Comparison of ENCODE assay signal across 25 cellular contexts in genomic region chr11:250274-250673, GRCh38. TPM values are rescaled to one million over a fixed set of nuclear protein-coding genes. Genes with fewer than 3 reads are reported as not detected.
DNase-seq lines count a peak whose midpoint lies in the region; ATAC-seq, FAIRE-seq and TF ChIP-seq lines count a peak whose summit lies in the region.
"Had no signal": no experiment of that assay in that cellular context is flagged by ENCODE, and none has a peak within 500 bp of the region (broad histone marks: within the 10 kb centered on the region; RNA-seq: fewer than 3 reads in every experiment).

No MANE protein-coding gene starts in this region.

- no peak for TF ChIP-seq POLR2A in H54 (IDR thresholded peaks at IDR 0.05; ENCODE audit: low read depth, low read length)

- H3K4me3 Mint-ChIP-seq in activated CD4-positive, alpha-beta T cell treated with anti-CD3 and anti-CD28 coated beads for 36 hours, result no peak overlapping the region
- no peak overlapping the region for H3K4me3 Mint-ChIP-seq in CD8-positive, alpha-beta memory T cell
- no peak overlapping the region for H3K4me3 Mint-ChIP-seq in activated naive CD8-positive, alpha-beta T cell treated with anti-CD3 and anti-CD28 coated beads for 36 hours
- H3K4me3 Mint-ChIP-seq in naive thymus-derived CD4-positive, alpha-beta T cell, result no peak overlapping the region
- H3K4me3 Mint-ChIP-seq: activated CD4-positive, alpha-beta T cell treated with anti-CD3 and anti-CD28 coated beads, Interleukin-2, amount 10 ng/mL, durations not matched to agents 7 days and 5 days; mesothelial cell of epicardium; naive B cell had no signal

- WGBS in mesenchymal stem cell, result 93% methylated on average over 4 of the region's 5 CpGs

- H3K79me1 ChIP-seq in mesenchymal stem cell (replicated peaks; ENCODE audit: low read length, poor library complexity, severe bottlenecking), result peaks cover 15% of the 10 kb centered on the region

- H4K8ac ChIP-seq in mesenchymal stem cell (ENCODE audit: low read length), result no peak overlapping the region

- H2BK5ac ChIP-seq in mesenchymal stem cell (ENCODE audit: low read depth, low read length, poor library complexity, severe bottlenecking), result no peak overlapping the region

- no peak for DNase-seq in activated CD4-positive, alpha-beta T cell treated with anti-CD3 and anti-CD28 coated beads for 36 hours
- no peak for DNase-seq in activated CD4-positive, alpha-beta T cell treated with anti-CD3 and anti-CD28 coated beads, Interleukin-2, amount 50 U/mL, for 1 hour
- no peak for DNase-seq in CD8-positive, alpha-beta memory T cell
- no peak for DNase-seq in activated naive CD8-positive, alpha-beta T cell treated with anti-CD3 and anti-CD28 coated beads for 36 hours
- no peak for DNase-seq in naive thymus-derived CD4-positive, alpha-beta T cell
- DNase-seq in H54 (ENCODE audit: insufficient read length, low spot score) (no peak), mesenchymal stem cell (no peak), NCI-H526 treated with DMSO at 0.1 percent for 48 hours (lab: John Stamatoyannopoulos, UW) (no peak)
- DNase-seq: NCI-H1417 treated with DMSO at 0.1 percent for 48 hours, NCI-H2029 treated with DMSO at 0.1 percent for 48 hours, occipital lobe, SHP77 treated with DMSO at 0.1 percent for 48 hours had no signal

- H3K9ac ChIP-seq in mesenchymal stem cell (ENCODE audit: low read length), result no peak overlapping the region

- H3K4me2 ChIP-seq in mesenchymal stem cell (ENCODE audit: low read length, poor library complexity, severe bottlenecking), result no peak overlapping the region

- no peak overlapping the region for H2AFZ ChIP-seq in mesenchymal stem cell (ENCODE audit: low read depth, low read length)

- H2BK120ac ChIP-seq in mesenchymal stem cell (ENCODE audit: low read depth, low read length), result no peak overlapping the region

- H3K4me3 ChIP-seq in CD8-positive, alpha-beta memory T cell (ENCODE audit: low read length), result no peak overlapping the region
- no peak overlapping the region for H3K4me3 ChIP-seq in naive thymus-derived CD4-positive, alpha-beta T cell (ENCODE audit: low read length)
- no peak overlapping the region for H3K4me3 ChIP-seq in mesenchymal stem cell (ENCODE audit: insufficient read depth in 1 of 2, low read depth in 1 of 2, low read length in 2 of 2)
- H3K4me3 ChIP-seq: colonic mucosa, Peyer's patch, sigmoid colon, transverse colon had no signal

- no peak overlapping the region for H2BK12ac ChIP-seq in mesenchymal stem cell (ENCODE audit: low read length in 2 of 2)

- peaks cover 5% of the 10 kb centered on the region for H3K4me1 ChIP-seq in CD8-positive, alpha-beta memory T cell (ENCODE audit: insufficient read depth, low read length)
- H3K4me1 ChIP-seq in naive thymus-derived CD4-positive, alpha-beta T cell (ENCODE audit: control insufficient read depth in 2 of 2, insufficient read depth in 2 of 2, low read length in 2 of 2), result peaks cover 0 to 3% of the 10 kb centered on the region in 2 donors
- H3K4me1 ChIP-seq in mesenchymal stem cell (ENCODE audit: control insufficient read depth, insufficient read depth, low read depth, low read length), result no peaks in the 10 kb centered on the region
- H3K4me1 ChIP-seq: colonic mucosa, Peyer's patch, sigmoid colon, transverse colon had no signal

- H3K27ac ChIP-seq in CD8-positive, alpha-beta memory T cell (ENCODE audit: low read depth, low read length), result no peak overlapping the region
- H3K27ac ChIP-seq in naive thymus-derived CD4-positive, alpha-beta T cell (ENCODE audit: low read depth, low read length), result no peak overlapping the region
- H3K27ac ChIP-seq in mesenchymal stem cell (ENCODE audit: low read length, poor library complexity, severe bottlenecking), result no peak overlapping the region
- H3K27ac ChIP-seq: 22Rv1, colonic mucosa, sigmoid colon, transverse colon had no signal

- no peaks in the 10 kb centered on the region for H3K27me3 Mint-ChIP-seq in activated CD4-positive, alpha-beta T cell treated with anti-CD3 and anti-CD28 coated beads for 36 hours
- H3K27me3 Mint-ChIP-seq in CD8-positive, alpha-beta memory T cell, result no peaks in the 10 kb centered on the region
- no peaks in the 10 kb centered on the region for H3K27me3 Mint-ChIP-seq in activated naive CD8-positive, alpha-beta T cell treated with anti-CD3 and anti-CD28 coated beads for 36 hours
- H3K27me3 Mint-ChIP-seq in naive thymus-derived CD4-positive, alpha-beta T cell, result no peaks in the 10 kb centered on the region
- H3K27me3 Mint-ChIP-seq: activated CD4-positive, alpha-beta T cell treated with anti-CD3 and anti-CD28 coated beads, Interleukin-2, amount 10 ng/mL, durations not matched to agents 7 days and 5 days; naive B cell had no signal

- H3K9me3 Mint-ChIP-seq in activated CD4-positive, alpha-beta T cell treated with anti-CD3 and anti-CD28 coated beads for 36 hours (ENCODE audit: low read depth), result no peaks in the 10 kb centered on the region
- H3K9me3 Mint-ChIP-seq in CD8-positive, alpha-beta memory T cell, result no peaks in the 10 kb centered on the region
- H3K9me3 Mint-ChIP-seq in activated naive CD8-positive, alpha-beta T cell treated with anti-CD3 and anti-CD28 coated beads for 36 hours, result no peaks in the 10 kb centered on the region
- peaks cover 0 to 1% (median 0%) of the 10 kb centered on the region in 11 donors for H3K9me3 Mint-ChIP-seq in naive thymus-derived CD4-positive, alpha-beta T cell
- H3K9me3 Mint-ChIP-seq: activated CD4-positive, alpha-beta T cell treated with anti-CD3 and anti-CD28 coated beads, Interleukin-2, amount 10 ng/mL, durations not matched to agents 7 days and 5 days; mesothelial cell of epicardium; naive B cell had no signal

- intact Hi-C loops in activated CD4-positive, alpha-beta T cell treated with anti-CD3 and anti-CD28 coated beads for 36 hours (cut with DNase I, micrococcal nuclease), result loop anchor here (1.0 to 5.0 kb wide), 6 partner anchors 17 to 112 kb away; no protein-coding TSS in a partner anchor
- intact Hi-C loops in naive thymus-derived CD4-positive, alpha-beta T cell (cut with micrococcal nuclease), result loop anchor here (1.0 to 5.0 kb wide), 14 partner anchors 14 to 201 kb away; partner anchors contain the start of genes BET1L (in 1 of the 2), PGGHG (in 1 of the 2), PSMD13 (in 1 of the 2) and RIC8A (in 1 of the 2)

- no peak for FAIRE-seq in H54 (lab: Jason Lieb, UNC)
- FAIRE-seq: islet of Langerhans had no signal

- H3K36me3 ChIP-seq in CD8-positive, alpha-beta memory T cell (ENCODE audit: insufficient read depth, low read length), result peaks cover 54% of the 10 kb centered on the region
- peaks cover 25 to 74% (median 29%) of the 10 kb centered on the region in 3 experiments for H3K36me3 ChIP-seq in naive thymus-derived CD4-positive, alpha-beta T cell (ENCODE audit: control insufficient read depth in 2 of 3, insufficient read depth in 3 of 3, low read length in 3 of 3)
- H3K36me3 ChIP-seq in mesenchymal stem cell (ENCODE audit: control insufficient read depth in 1 of 2, insufficient read depth in 2 of 2, low read depth in 1 of 2, low read length in 2 of 2), result peaks cover 60 to 85% of the 10 kb centered on the region in 2 experiments

- peak; percentile 7 for ATAC-seq in activated CD4-positive, alpha-beta T cell treated with anti-CD3 and anti-CD28 coated beads for 36 hours
- no peak for ATAC-seq in naive thymus-derived CD4-positive, alpha-beta T cell

- no peak overlapping the region for H3K27ac Mint-ChIP-seq in activated CD4-positive, alpha-beta T cell treated with anti-CD3 and anti-CD28 coated beads for 36 hours
- H3K27ac Mint-ChIP-seq in CD8-positive, alpha-beta memory T cell, result peak overlapping the region in 5 of 8 donors; percentile 60 to 87 (median 66)
- H3K27ac Mint-ChIP-seq in activated naive CD8-positive, alpha-beta T cell treated with anti-CD3 and anti-CD28 coated beads for 36 hours, result peak overlapping the region; percentile 49
- H3K27ac Mint-ChIP-seq in naive thymus-derived CD4-positive, alpha-beta T cell, result peak overlapping the region in 8 of 9 donors; percentile 59 to 91 (median 70)

- no peak overlapping the region for H3K14ac ChIP-seq in mesenchymal stem cell (ENCODE audit: low read length in 2 of 2)

- H3K4me1 Mint-ChIP-seq in activated CD4-positive, alpha-beta T cell treated with anti-CD3 and anti-CD28 coated beads for 36 hours, result peaks cover 13% of the 10 kb centered on the region
- H3K4me1 Mint-ChIP-seq in CD8-positive, alpha-beta memory T cell, result peaks cover 7 to 11% (median 11%) of the 10 kb centered on the region in 3 donors
- H3K4me1 Mint-ChIP-seq in activated naive CD8-positive, alpha-beta T cell treated with anti-CD3 and anti-CD28 coated beads for 36 hours, result peaks cover 12% of the 10 kb centered on the region
- H3K4me1 Mint-ChIP-seq in naive thymus-derived CD4-positive, alpha-beta T cell, result peaks cover 11 to 18% (median 13%) of the 10 kb centered on the region in 7 donors
- H3K4me1 Mint-ChIP-seq: mesothelial cell of epicardium had no signal

- no peaks in the 10 kb centered on the region for H3K9me3 ChIP-seq in CD8-positive, alpha-beta memory T cell (ENCODE audit: low read length)
- no peaks in the 10 kb centered on the region for H3K9me3 ChIP-seq in naive thymus-derived CD4-positive, alpha-beta T cell (ENCODE audit: control insufficient read depth in 2 of 3, low read length in 3 of 3)
- H3K9me3 ChIP-seq in mesenchymal stem cell (ENCODE audit: control insufficient read depth, low read length), result no peaks in the 10 kb centered on the region
- H3K9me3 ChIP-seq: colonic mucosa, Peyer's patch, sigmoid colon, transverse colon had no signal

- no peak overlapping the region for H3K4ac ChIP-seq in mesenchymal stem cell (ENCODE audit: low read depth in 1 of 2, low read length in 2 of 2)

- peaks cover 73% of the 10 kb centered on the region for H3K36me3 Mint-ChIP-seq in activated CD4-positive, alpha-beta T cell treated with anti-CD3 and anti-CD28 coated beads for 36 hours (ENCODE audit: low read depth)
- peaks cover 18 to 82% (median 29%) of the 10 kb centered on the region in 3 donors for H3K36me3 Mint-ChIP-seq in CD8-positive, alpha-beta memory T cell
- peaks cover 42% of the 10 kb centered on the region for H3K36me3 Mint-ChIP-seq in activated naive CD8-positive, alpha-beta T cell treated with anti-CD3 and anti-CD28 coated beads for 36 hours
- H3K36me3 Mint-ChIP-seq in naive thymus-derived CD4-positive, alpha-beta T cell, result peaks cover 6 to 38% (median 24%) of the 10 kb centered on the region in 5 donors

- H2BK15ac ChIP-seq in mesenchymal stem cell (ENCODE audit: low read depth, poor library complexity, severe bottlenecking), result no peak overlapping the region

- POLR2A ChIA-PET in activated CD4-positive, alpha-beta T cell treated with anti-CD3 and anti-CD28 coated beads for 36 hours (lab: Charles Lee), result interaction anchor here (1.0 kb wide), 1 partner anchor 105 kb away, joined by 4 read pairs; no protein-coding TSS in a partner anchor
- POLR2A ChIA-PET in CD8-positive, alpha-beta memory T cell (lab: Charles Lee), result interaction anchor here (1.0 to 1.8 kb wide), 4 partner anchors 18 to 37 kb away, joined by 4 to 16 read pairs (median 12); partner anchors contain the start of gene PGGHG
- POLR2A ChIA-PET in naive thymus-derived CD4-positive, alpha-beta T cell (lab: Charles Lee), result interaction anchor here (0.6 to 4.3 kb wide), 18 partner anchors 13 to 165 kb away, joined by 3 to 40 read pairs (median 6); partner anchors contain the start of genes BET1L, IFITM5, PSMD13 and RIC8A

- CTCF ChIA-PET in activated CD4-positive, alpha-beta T cell treated with anti-CD3 and anti-CD28 coated beads for 36 hours (lab: Charles Lee), result interaction anchor here (0.6 to 5.9 kb wide), 34 partner anchors 10 to 269 kb away, joined by 3 to 69 read pairs (median 6); partner anchors contain the start of genes BET1L, NLRP6, PSMD13 and PTDSS2
- CTCF ChIA-PET in CD8-positive, alpha-beta memory T cell (lab: Charles Lee), result interaction anchor here (0.9 to 5.5 kb wide), 35 partner anchors 9 to 268 kb away, joined by 3 to 58 read pairs (median 8); partner anchors contain the start of genes BET1L, IFITM2, IFITM5 and NLRP6
- CTCF ChIA-PET in naive thymus-derived CD4-positive, alpha-beta T cell (lab: Charles Lee), result interaction anchor here (0.6 to 4.7 kb wide), 28 partner anchors 8 to 206 kb away, joined by 3 to 49 read pairs (median 5); partner anchors contain the start of genes IFITM2, IFITM5, PSMD13 and PTDSS2

- no peaks in the 10 kb centered on the region for H3K27me3 ChIP-seq in CD8-positive, alpha-beta memory T cell (ENCODE audit: insufficient read depth, low read length, poor library complexity, severe bottlenecking)
- no peaks in the 10 kb centered on the region for H3K27me3 ChIP-seq in naive thymus-derived CD4-positive, alpha-beta T cell (ENCODE audit: control insufficient read depth in 2 of 2, insufficient read depth in 2 of 2, low read length in 2 of 2)
- H3K27me3 ChIP-seq in mesenchymal stem cell (ENCODE audit: control insufficient read depth in 1 of 2, insufficient read depth in 1 of 2, low read length in 2 of 2), result no peaks in the 10 kb centered on the region
- H3K27me3 ChIP-seq: colonic mucosa, Peyer's patch, sigmoid colon, transverse colon had no signal

- H3K23ac ChIP-seq in mesenchymal stem cell (ENCODE audit: low read length in 2 of 2), result no peak overlapping the region

- no peak overlapping the region for H2AK5ac ChIP-seq in mesenchymal stem cell (ENCODE audit: low read length, severe bottlenecking)

- H3K18ac ChIP-seq in mesenchymal stem cell (ENCODE audit: low read depth in 1 of 2, low read length in 2 of 2), result no peak overlapping the region

- H4K91ac ChIP-seq in mesenchymal stem cell (ENCODE audit: low read length), result no peak overlapping the region

RNA-seq across cellular contexts. Expression of gene PSMD13, which starts 13.5 kb away (rescaled TPM):
- total RNA-seq in activated CD4-positive, alpha-beta T cell treated with anti-CD3 and anti-CD28 coated beads for 36 hours, result 100 to 1,000 TPM; 134 to 212 TPM
- total RNA-seq in CD8-positive, alpha-beta memory T cell, result 100 to 1,000 TPM; 235 to 237 TPM
- polyA plus RNA-seq in CD8-positive, alpha-beta memory T cell, result 218 TPM
- 100 to 1,000 TPM; 235 to 239 TPM for total RNA-seq in activated naive CD8-positive, alpha-beta T cell treated with anti-CD3 and anti-CD28 coated beads for 36 hours
- total RNA-seq in naive thymus-derived CD4-positive, alpha-beta T cell, result 100 to 1,000 TPM in 1 of 5 experiments, 10 to 100 TPM in 4; 64.3 to 172 (median 86.9) TPM
- polyA plus RNA-seq in naive thymus-derived CD4-positive, alpha-beta T cell, result 100 to 1,000 TPM; 186 to 215 TPM
- 66.4 TPM for polyA plus RNA-seq in mesenchymal stem cell (2013, experiment 1 of 2)
- 68.0 TPM for polyA plus RNA-seq in mesenchymal stem cell (2013, experiment 2 of 2)

RNA-seq across cellular contexts. Expression of gene SIRT3, which starts 14.1 kb away (rescaled TPM):
- 10 to 100 TPM; 19.6 to 23.3 TPM for total RNA-seq in activated CD4-positive, alpha-beta T cell treated with anti-CD3 and anti-CD28 coated beads for 36 hours
- total RNA-seq in CD8-positive, alpha-beta memory T cell, result 10 to 100 TPM; 13.6 to 14.8 TPM
- 12.2 TPM for polyA plus RNA-seq in CD8-positive, alpha-beta memory T cell
- total RNA-seq in activated naive CD8-positive, alpha-beta T cell treated with anti-CD3 and anti-CD28 coated beads for 36 hours, result 10 to 100 TPM; 18.6 to 20.5 TPM
- total RNA-seq in naive thymus-derived CD4-positive, alpha-beta T cell, result 10 to 100 TPM; 19.0 to 34.8 (median 25.6) TPM
- 10 to 100 TPM in 1 of 2 donors, 1 to 10 TPM in 1; 9.9 to 18.9 TPM for polyA plus RNA-seq in naive thymus-derived CD4-positive, alpha-beta T cell
- 10.2 TPM for polyA plus RNA-seq in mesenchymal stem cell (2013, experiment 1 of 2)
- polyA plus RNA-seq in mesenchymal stem cell (2013, experiment 2 of 2), result 10.2 TPM

RNA-seq across cellular contexts. Expression of gene NLRP6, which starts 27.9 kb away (rescaled TPM):
- under 1 TPM; 0.32 to 0.57 TPM for total RNA-seq in activated CD4-positive, alpha-beta T cell treated with anti-CD3 and anti-CD28 coated beads for 36 hours
- total RNA-seq in CD8-positive, alpha-beta memory T cell, result 1 to 10 TPM; 3.5 to 3.6 TPM
- 11.7 TPM for polyA plus RNA-seq in CD8-positive, alpha-beta memory T cell
- total RNA-seq in activated naive CD8-positive, alpha-beta T cell treated with anti-CD3 and anti-CD28 coated beads for 36 hours, result 1 to 10 TPM; 3.7 to 3.8 TPM
- 10 to 100 TPM in 3 of 5 experiments, 1 to 10 TPM in 2; 5.4 to 24.7 (median 13.8) TPM for total RNA-seq in naive thymus-derived CD4-positive, alpha-beta T cell
- 10 to 100 TPM in 1 of 2 donors, 1 to 10 TPM in 1; 8.5 to 20.4 TPM for polyA plus RNA-seq in naive thymus-derived CD4-positive, alpha-beta T cell
- polyA plus RNA-seq in mesenchymal stem cell (2013, experiment 1 of 2), result not detected
- polyA plus RNA-seq in mesenchymal stem cell (2013, experiment 2 of 2), result not detected
- total RNA-seq: epithelial cell of proximal tubule, glomerular endothelial cell, LHCN-M2, mesothelial cell of epicardium, occipital lobe, pulmonary artery endothelial cell had no signal

RNA-seq across cellular contexts. Expression of gene PGGHG, which starts 38.7 kb away (rescaled TPM):
- 10 to 100 TPM; 73.4 to 82.3 TPM for total RNA-seq in activated CD4-positive, alpha-beta T cell treated with anti-CD3 and anti-CD28 coated beads for 36 hours
- 10 to 100 TPM; 81.0 to 81.2 TPM for total RNA-seq in CD8-positive, alpha-beta memory T cell
- 9.8 TPM for polyA plus RNA-seq in CD8-positive, alpha-beta memory T cell
- 100 to 1,000 TPM; 206 to 209 TPM for total RNA-seq in activated naive CD8-positive, alpha-beta T cell treated with anti-CD3 and anti-CD28 coated beads for 36 hours
- total RNA-seq in naive thymus-derived CD4-positive, alpha-beta T cell, result 100 to 1,000 TPM; 325 to 656 (median 348) TPM
- 10 to 100 TPM in 1 of 2 donors, 1 to 10 TPM in 1; 5.1 to 11.7 TPM for polyA plus RNA-seq in naive thymus-derived CD4-positive, alpha-beta T cell
- polyA plus RNA-seq in mesenchymal stem cell (2013, experiment 1 of 2), result 35.9 TPM
- 33.3 TPM for polyA plus RNA-seq in mesenchymal stem cell (2013, experiment 2 of 2)

RNA-seq across cellular contexts. Expression of gene RIC8A, which starts 42.8 kb away (rescaled TPM):
- total RNA-seq in activated CD4-positive, alpha-beta T cell treated with anti-CD3 and anti-CD28 coated beads for 36 hours, result 100 to 1,000 TPM; 104 to 124 TPM
- 100 to 1,000 TPM; 137 to 139 TPM for total RNA-seq in CD8-positive, alpha-beta memory T cell
- polyA plus RNA-seq in CD8-positive, alpha-beta memory T cell, result 103 TPM
- 100 to 1,000 TPM; 105 to 111 TPM for total RNA-seq in activated naive CD8-positive, alpha-beta T cell treated with anti-CD3 and anti-CD28 coated beads for 36 hours
- total RNA-seq in naive thymus-derived CD4-positive, alpha-beta T cell, result 100 to 1,000 TPM in 1 of 5 experiments, 10 to 100 TPM in 4; 74.4 to 119 (median 92.0) TPM
- polyA plus RNA-seq in naive thymus-derived CD4-positive, alpha-beta T cell, result 10 to 100 TPM; 77.2 to 94.3 TPM
- 77.3 TPM for polyA plus RNA-seq in mesenchymal stem cell (2013, experiment 1 of 2)
- 76.9 TPM for polyA plus RNA-seq in mesenchymal stem cell (2013, experiment 2 of 2)
